In genomic region chr20:10315138-10315537, GRCh38 we compare ENCODE assay signal across 1 cellular context.
TF ChIP-seq lines count a peak whose summit lies in the region.

No MANE protein-coding gene starts in this region.

TF ChIP-seq in IMR-90, 13 proteins besides CTCF, POLR2A, EP300 and RAD21:
- TF ChIP-seq CHD1 (IDR thresholded peaks at IDR 0.05; ENCODE audit: low read depth, low read length) (no peak), BHLHE40 (IDR thresholded peaks at IDR 0.05; ENCODE audit: low read depth, low read length) (no peak), RCOR1 (IDR thresholded peaks at IDR 0.05; ENCODE audit: insufficient replicate concordance, low read length) (no peak), ELK1 (IDR thresholded peaks at IDR 0.05; ENCODE audit: borderline replicate concordance, low read depth, low read length) (no peak), MAFK (IDR thresholded peaks at IDR 0.05; ENCODE audit: low read depth, low read length) (no peak), NFE2L2 (IDR thresholded peaks at IDR 0.05; ENCODE audit: low read depth, low read length) (no peak), SMC3 (IDR thresholded peaks at IDR 0.05; ENCODE audit: low read depth, low read length) (no peak), CEBPB (IDR thresholded peaks at IDR 0.05; ENCODE audit: low read depth, low read length) (no peak), RFX5 (IDR thresholded peaks at IDR 0.05; ENCODE audit: low read depth, low read length) (no peak), MAZ (IDR thresholded peaks at IDR 0.05; ENCODE audit: borderline replicate concordance, low read depth, low read length) (no peak), FOS (IDR thresholded peaks at IDR 0.05; ENCODE audit: low read depth, low read length) (no peak), MXI1 (IDR thresholded peaks at IDR 0.05; ENCODE audit: borderline replicate concordance, low read depth, low read length) (no peak)
- TF ChIP-seq, protein P1, sequence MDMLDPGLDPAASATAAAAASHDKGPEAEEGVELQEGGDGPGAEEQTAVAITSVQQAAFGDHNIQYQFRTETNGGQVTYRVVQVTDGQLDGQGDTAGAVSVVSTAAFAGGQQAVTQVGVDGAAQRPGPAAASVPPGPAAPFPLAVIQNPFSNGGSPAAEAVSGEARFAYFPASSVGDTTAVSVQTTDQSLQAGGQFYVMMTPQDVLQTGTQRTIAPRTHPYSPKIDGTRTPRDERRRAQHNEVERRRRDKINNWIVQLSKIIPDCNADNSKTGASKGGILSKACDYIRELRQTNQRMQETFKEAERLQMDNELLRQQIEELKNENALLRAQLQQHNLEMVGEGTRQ (IDR thresholded peaks at IDR 0.05; ENCODE audit: low read depth, low read length), result no peak
